ENCODE assay signal across 21 cellular contexts in genomic region chr1:19363526-19364152, GRCh38. TPM values are rescaled to one million over a fixed set of nuclear protein-coding genes. Genes with fewer than 3 reads are reported as not detected.
DNase-seq lines count a peak whose midpoint lies in the region; ATAC-seq, FAIRE-seq and TF ChIP-seq lines count a peak whose summit lies in the region.
"Had no signal": no experiment of that assay in that cellular context is flagged by ENCODE, and none has a peak within 500 bp of the region (broad histone marks: within the 10 kb centered on the region; RNA-seq: fewer than 3 reads in every experiment).

No MANE protein-coding gene starts in this region.

- intact Hi-C loops in mucosa of descending colon (cut with DNase I, micrococcal nuclease), result no loop called here

- no peak overlapping the region for H4K5ac ChIP-seq in H1 (ENCODE audit: insufficient read length, low read depth, low read length)

- no peak for ATAC-seq in mucosa of descending colon
- ATAC-seq: activated naive CD4-positive, alpha-beta T cell treated with anti-CD3 and anti-CD28 coated beads, Interleukin-2, amount 50 U/mL, for 72 hours; HCT116 had no signal

- H2AK5ac ChIP-seq in H1 (ENCODE audit: low read depth, low read length), result no peak overlapping the region

- POLR2A ChIA-PET in RWPE1 (lab: Yijun Ruan, JAX; ENCODE audit: low non-redundant PET) (no interaction called here), H1 (lab: Charles Lee; ENCODE audit: partially characterized antibody) (interaction anchor here (1.1 kb wide), 1 partner anchor 10 kb away, joined by 3 read pairs; no protein-coding TSS in a partner anchor)

- peaks cover 2% of the 10 kb centered on the region for H3K36me3 Mint-ChIP-seq in neural progenitor cell
- H3K36me3 Mint-ChIP-seq: activated naive CD4-positive, alpha-beta T cell treated with anti-CD3 and anti-CD28 coated beads, Interleukin-2, amount 50 U/mL, for 72 hours; immature natural killer cell had no signal

- no peak overlapping the region for H2BK5ac ChIP-seq in H1 (ENCODE audit: low read depth, low read length)

- peaks cover 9% of the 10 kb centered on the region for H3K79me1 ChIP-seq in H1 (ENCODE audit: low read depth, low read length)

- 52 to 54% methylated on average over 8 of the region's 8 CpGs for WGBS in GM23248 (ENCODE audit: low coverage in 1 of 2, low lambda C conversion rate in 2 of 2, missing lambda C conversion rate in 2 of 2), 2 experiments
- 92% methylated on average over 8 of the region's 8 CpGs; no CpG with 5 or more reads in 1 of the 2 experiments for WGBS in H1 (ENCODE audit: extremely low coverage in 1 of 2, insufficient coverage in 1 of 2, insufficient read length in 1 of 2, insufficient replicate concordance in 2 of 2, low coverage in 1 of 2, low lambda C conversion rate in 2 of 2, missing lambda C conversion rate in 1 of 2), 2 experiments

- no peak overlapping the region for H2BK12ac ChIP-seq in H1 (ENCODE audit: low read depth, low read length)

- no peak for TF ChIP-seq POLR2A in H1 (IDR thresholded peaks at IDR 0.05; ENCODE audit: control extremely low read depth in 1 of 2, low read depth in 2 of 2, low read length in 2 of 2)

- H3K4me1 Mint-ChIP-seq in neural progenitor cell, result peaks cover 11% of the 10 kb centered on the region

- peaks cover 10% of the 10 kb centered on the region for H3F3A ChIP-seq in GM23248 (ENCODE audit: insufficient read depth)
- peaks cover 5% of the 10 kb centered on the region for H3F3A ChIP-seq in neural progenitor cell (ENCODE audit: low read depth)

- no peak overlapping the region for H3K4me2 ChIP-seq in GM23248 (ENCODE audit: unreplicated experiment)
- no peak overlapping the region for H3K4me2 ChIP-seq in H1 (ENCODE audit: insufficient read depth in 1 of 2, low read depth in 2 of 2, low read length in 2 of 2)
- H3K4me2 ChIP-seq in neural progenitor cell, result no peak overlapping the region

- no peaks in the 10 kb centered on the region for H3K27me3 ChIP-seq in GM23248 (replicated peaks; ENCODE audit: insufficient read depth)
- H3K27me3 ChIP-seq in H1 (replicated peaks in 1 of 4; ENCODE audit: control insufficient read depth in 3 of 4, extremely low read depth in 1 of 4, insufficient read depth in 3 of 4, low read length in 3 of 4), result no peaks in the 10 kb centered on the region
- no peaks in the 10 kb centered on the region for H3K27me3 ChIP-seq in neural progenitor cell
- no peaks in the 10 kb centered on the region for H3K27me3 ChIP-seq in SJCRH30
- H3K27me3 ChIP-seq: SJSA1, transverse colon had no signal

- no peak for TF ChIP-seq CTCF in RWPE1 (conservative IDR thresholded peaks at IDR 0.05; ENCODE audit: low read depth)
- no peak for TF ChIP-seq CTCF in H1 (IDR thresholded peaks at IDR 0.05; ENCODE audit: control extremely low read depth in 1 of 3, insufficient read depth in 1 of 3, low read depth in 1 of 3, low read length in 3 of 3)
- no peak for TF ChIP-seq CTCF in neural progenitor cell (IDR thresholded peaks at IDR 0.05)
- TF ChIP-seq CTCF in mucosa of descending colon (IDR thresholded peaks at IDR 0.05), result no peak

- peaks cover 4% of the 10 kb centered on the region; the same call in 1 of the 2 replicates for H3K36me3 ChIP-seq in GM23248 (ENCODE audit: low read depth)
- no peaks in the 10 kb centered on the region for H3K36me3 ChIP-seq in H1 (ENCODE audit: control insufficient read depth in 2 of 4, insufficient read depth in 4 of 4, low read length in 3 of 4)
- H3K36me3 ChIP-seq in neural progenitor cell, result no peaks in the 10 kb centered on the region
- H3K36me3 ChIP-seq in SJCRH30, result peaks cover 3% of the 10 kb centered on the region; the same call in 1 of the 2 replicates
- no peaks in the 10 kb centered on the region for H3K36me3 ChIP-seq in mucosa of descending colon (ENCODE audit: low read depth)
- H3K36me3 ChIP-seq: transverse colon had no signal

- FAIRE-seq in H1 (lab: Jason Lieb, UNC), result no peak
- FAIRE-seq: HTR-8/SVneo had no signal

- H4K20me1 ChIP-seq in GM23248 (ENCODE audit: insufficient read depth) (no peaks in the 10 kb centered on the region), H1 (replicated peaks in 1 of 2; ENCODE audit: control insufficient read depth in 1 of 2, insufficient read depth in 2 of 2, low read length in 2 of 2) (peaks cover 11 to 14% of the 10 kb centered on the region in 2 experiments), neural progenitor cell (ENCODE audit: low read depth) (peaks cover 47% of the 10 kb centered on the region)

- no peaks in the 10 kb centered on the region for H3K9me3 Mint-ChIP-seq in neural progenitor cell
- H3K9me3 Mint-ChIP-seq: activated naive CD4-positive, alpha-beta T cell treated with anti-CD3 and anti-CD28 coated beads, Interleukin-2, amount 50 U/mL, for 72 hours; immature natural killer cell; memory B cell; T-helper 2 cell treated with Interferon-gamma antibody and Interleukin-4, amounts not matched to agents 5 μg/mL and 100 μg/mL, for 36 hours had no signal

- H3K79me2 ChIP-seq in GM23248 (ENCODE audit: insufficient read depth) (peaks cover 99% of the 10 kb centered on the region), H1 (ENCODE audit: control insufficient read depth in 1 of 2, insufficient read depth in 2 of 2, low read length in 2 of 2) (peaks cover 0 to 26% of the 10 kb centered on the region in 2 experiments; a peak in 2 of 4 replicates), neural progenitor cell (ENCODE audit: low read depth) (no peaks in the 10 kb centered on the region)

- DNase-seq in GM23248 (peak; percentile 21), RWPE1 (ENCODE audit: low spot score) (no peak), H1 (ENCODE audit: low read depth in 1 of 2, low spot score in 2 of 2) (no peak), neural progenitor cell (ENCODE audit: low spot score) (no peak), AG08396 (ENCODE audit: low spot score) (no peak), SJCRH30 (no peak), mucosa of descending colon (no peak)
- no peak for DNase-seq in stimulated activated CD4-positive, alpha-beta T cell treated with anti-CD3 and anti-CD28 coated beads, Interleukin-4, amount 100 ng/mL, for 4 hours
- DNase-seq: activated CD4-positive, CD25-positive, alpha-beta regulatory T cell treated with anti-CD3 and anti-CD28 coated beads, Interleukin-2, amount 50 U/mL, for 72 hours; immature natural killer cell; NCI-H146; NCI-H345; nucleus accumbens; transverse colon had no signal

- no peaks in the 10 kb centered on the region for H3K27me3 Mint-ChIP-seq in neural progenitor cell (ENCODE audit: insufficient read depth, low read depth)
- H3K27me3 Mint-ChIP-seq: B cell, memory B cell had no signal

- in situ Hi-C loops in GM23248 (cut with MboI), result no loop called here

- H3K18ac ChIP-seq in H1 (ENCODE audit: extremely low read depth, low read length), result no peak overlapping the region

- no peak overlapping the region for H3K14ac ChIP-seq in H1 (ENCODE audit: insufficient read length)

- no peaks in the 10 kb centered on the region for H3K9me2 ChIP-seq in GM23248 (ENCODE audit: insufficient read depth)

- H4K91ac ChIP-seq in H1 (replicated peaks; ENCODE audit: insufficient read length, low read length), result no peak overlapping the region

- H3K23ac ChIP-seq in H1 (ENCODE audit: insufficient read length), result no peak overlapping the region

- no peak overlapping the region for H2BK120ac ChIP-seq in H1 (replicated peaks; ENCODE audit: low read depth, low read length)

- no peak overlapping the region for H3K56ac ChIP-seq in H1 (replicated peaks; ENCODE audit: insufficient read length, low read depth, low read length)

- no peak overlapping the region for H3K9ac ChIP-seq in GM23248
- H3K9ac ChIP-seq in H1 (replicated peaks in 1 of 4; ENCODE audit: extremely low read depth in 1 of 4, low read depth in 3 of 4, low read length in 3 of 4), result no peak overlapping the region
- no peak overlapping the region for H3K9ac ChIP-seq in neural progenitor cell

- H3K4me1 ChIP-seq in GM23248 (ENCODE audit: insufficient read depth) (peaks cover 19% of the 10 kb centered on the region), H1 (replicated peaks in 1 of 4; ENCODE audit: control insufficient read depth in 3 of 4, insufficient read depth in 4 of 4, low read length in 3 of 4) (peaks cover 0 to 2% (median 0%) of the 10 kb centered on the region in 4 experiments; a peak in 1 of 7 replicates), neural progenitor cell (peaks cover 9% of the 10 kb centered on the region), SJCRH30 (no peaks in the 10 kb centered on the region), mucosa of descending colon (ENCODE audit: low read depth) (peaks cover 5% of the 10 kb centered on the region)
- H3K4me1 ChIP-seq: SJSA1 had no signal

- H3K27ac Mint-ChIP-seq in neural progenitor cell, result no peak overlapping the region
- H3K27ac Mint-ChIP-seq: B cell had no signal

- no peak overlapping the region for H2BK15ac ChIP-seq in H1 (ENCODE audit: low read length)

- CTCF ChIA-PET in RWPE1 (lab: Yijun Ruan, JAX), result interaction anchor here (0.7 to 1.0 kb wide), 2 partner anchors 10 to 43 kb away, joined by 3 read pairs; no protein-coding TSS in a partner anchor
- CTCF ChIA-PET in H1 (lab: Charles Lee; ENCODE audit: partially characterized antibody), result interaction anchor here (0.6 to 8.1 kb wide), 7 partner anchors 9 to 1742 kb away, joined by 3 to 56 read pairs (median 4); no protein-coding TSS in a partner anchor

- TF ChIP-seq EP300 in H1 (IDR thresholded peaks at IDR 0.05; ENCODE audit: borderline replicate concordance in 1 of 2, low read depth in 2 of 2, low read length in 2 of 2), result no peak

- H3K23me2 ChIP-seq in H1 (ENCODE audit: low read depth, low read length), result no peaks in the 10 kb centered on the region

- H3K4ac ChIP-seq in H1 (replicated peaks; ENCODE audit: insufficient read length, low read depth, low read length), result no peak overlapping the region

- H2BK20ac ChIP-seq in H1 (ENCODE audit: low read length), result no peak overlapping the region

- no peak for TF ChIP-seq RAD21 in H1 (IDR thresholded peaks at IDR 0.05 in 1 of 2, conservative IDR thresholded peaks at IDR 0.05 in 1 of 2; ENCODE audit: low read depth in 2 of 2, low read length in 2 of 2)

- H4K8ac ChIP-seq in H1 (ENCODE audit: extremely low read depth, insufficient read depth, low read length), result peak overlapping the region; percentile 8; the same call in 1 of the 2 replicates

- no peak overlapping the region for H3K4me3 ChIP-seq in GM23248
- H3K4me3 ChIP-seq in H1 (ENCODE audit: extremely low read depth in 1 of 4, insufficient read depth in 2 of 4, low read depth in 3 of 4, low read length in 4 of 4), result no peak overlapping the region
- no peak overlapping the region for H3K4me3 ChIP-seq in neural progenitor cell
- H3K4me3 ChIP-seq in SJCRH30, result no peak overlapping the region
- H3K4me3 ChIP-seq in mucosa of descending colon, result no peak overlapping the region
- H3K4me3 ChIP-seq: SJSA1, transverse colon had no signal

- no peaks in the 10 kb centered on the region for H3K9me3 ChIP-seq in GM23248 (ENCODE audit: low read depth)
- H3K9me3 ChIP-seq in H1 (ENCODE audit: insufficient read depth in 2 of 2, low read depth in 1 of 2, low read length in 1 of 2), result no peaks in the 10 kb centered on the region
- H3K9me3 ChIP-seq in neural progenitor cell (ENCODE audit: low read depth), result no peaks in the 10 kb centered on the region
- no peaks in the 10 kb centered on the region for H3K9me3 ChIP-seq in SJCRH30 (replicated peaks)
- no peaks in the 10 kb centered on the region for H3K9me3 ChIP-seq in mucosa of descending colon
- H3K9me3 ChIP-seq: SJSA1, transverse colon had no signal

- H2AFZ ChIP-seq in GM23248, result no peak overlapping the region
- no peak overlapping the region for H2AFZ ChIP-seq in H1 (ENCODE audit: low read length)
- H2AFZ ChIP-seq in neural progenitor cell (replicated peaks), result no peak overlapping the region

- H3K27ac ChIP-seq in GM23248, result peak overlapping the region; percentile 29; the same call in 1 of the 2 replicates
- H3K27ac ChIP-seq in RWPE1, result peak overlapping the region; percentile 52
- no peak overlapping the region for H3K27ac ChIP-seq in H1 (ENCODE audit: low read depth, low read length)
- peak overlapping the region; percentile 53 for H3K27ac ChIP-seq in neural progenitor cell
- H3K27ac ChIP-seq in SJCRH30, result no peak overlapping the region
- H3K27ac ChIP-seq: SJSA1 had no signal

- H3K4me3 Mint-ChIP-seq in neural progenitor cell, result no peak overlapping the region
- H3K4me3 Mint-ChIP-seq: B cell; immature natural killer cell; memory B cell; T-helper 2 cell treated with Interferon-gamma antibody and Interleukin-4, amounts not matched to agents 5 μg/mL and 100 μg/mL, for 36 hours had no signal

RNA-seq across cellular contexts. Expression of gene SLC66A1, which starts 51.5 kb away (rescaled TPM):
- total RNA-seq in GM23248 (2014; rRNA removed; shearing (Covaris generic)), result 16.2 and 20.5 TPM in 2 replicates
- 13.1 and 13.5 TPM in 2 replicates for polyA plus RNA-seq in GM23248 (2016; fragmentation: Nextera tagmentation; extraction: Ambion mirVana)
- total RNA-seq in H1 (2021; fragmentation: NEBNext Ultra II Directional; extraction: Animal tissue kit (Norgen Biotek cat#: 25700)), result 14.0 and 16.8 TPM in 2 replicates
- 27.9 and 34.2 TPM in 2 replicates for polyA plus RNA-seq in H1 (2011; rRNA removed)
- polyA plus RNA-seq in H1 (2011; cell fraction: cytosol; rRNA removed), result 23.4 TPM
- polyA plus RNA-seq in H1 (2011; cell fraction: nucleus; rRNA removed), result 21.8 TPM
- polyA plus RNA-seq in H1 (2012, experiment 1 of 2), result 11.6 to 22.2 TPM (median 17.2 TPM) in 4 replicates
- polyA plus RNA-seq in H1 (2012, experiment 2 of 2), result 13.6 TPM
- polyA plus RNA-seq in H1 (2013, experiment 1 of 2), result 14.9 TPM
- 14.4 TPM for polyA plus RNA-seq in H1 (2013, experiment 2 of 2)
- polyA minus RNA-seq in H1 (2011; rRNA and poly(A)+ RNA removed), result 14.6 and 17.5 TPM in 2 replicates
- 12.1 TPM for polyA minus RNA-seq in H1 (2011; cell fraction: cytosol; rRNA and poly(A)+ RNA removed)
- polyA minus RNA-seq in H1 (2011; cell fraction: nucleus; rRNA and poly(A)+ RNA removed), result 15.3 TPM
- total RNA-seq in neural progenitor cell (ENCODE audit: low replicate concordance), result 4.8 and 16.7 TPM in 2 replicates
- total RNA-seq in SJCRH30 (2014; rRNA removed; shearing (Covaris generic)), result 31.3 and 33.4 TPM in 2 replicates
- 10 to 100 TPM; 11.3 to 16.2 (median 13.6) TPM for total RNA-seq in mucosa of descending colon

RNA-seq across cellular contexts. Expression of gene AKR7A2, which starts 51.7 kb away (rescaled TPM):
- 93.1 and 116 TPM in 2 replicates for total RNA-seq in GM23248 (2014; rRNA removed; shearing (Covaris generic))
- polyA plus RNA-seq in GM23248 (2016; fragmentation: Nextera tagmentation; extraction: Ambion mirVana) (96.6 and 97.1 TPM in 2 replicates), H1 (2011; rRNA removed) (47.9 and 48.3 TPM in 2 replicates)
- total RNA-seq in H1 (2021; fragmentation: NEBNext Ultra II Directional; extraction: Animal tissue kit (Norgen Biotek cat#: 25700)), result 32.0 and 34.5 TPM in 2 replicates
- 35.9 TPM for polyA plus RNA-seq in H1 (2011; cell fraction: cytosol; rRNA removed)
- polyA plus RNA-seq in H1 (2011; cell fraction: nucleus; rRNA removed), result 41.0 TPM
- polyA plus RNA-seq in H1 (2012, experiment 1 of 2), result 24.1 to 37.1 TPM (median 34.7 TPM) in 4 replicates
- 43.0 TPM for polyA plus RNA-seq in H1 (2012, experiment 2 of 2)
- polyA plus RNA-seq in H1 (2013, experiment 1 of 2), result 24.6 TPM
- polyA plus RNA-seq in H1 (2013, experiment 2 of 2), result 23.7 TPM
- polyA minus RNA-seq in H1 (2011; rRNA and poly(A)+ RNA removed), result 20.4 and 20.9 TPM in 2 replicates
- 26.2 TPM for polyA minus RNA-seq in H1 (2011; cell fraction: cytosol; rRNA and poly(A)+ RNA removed)
- polyA minus RNA-seq in H1 (2011; cell fraction: nucleus; rRNA and poly(A)+ RNA removed), result 25.6 TPM
- total RNA-seq in neural progenitor cell (ENCODE audit: low replicate concordance) (37.5 and 92.3 TPM in 2 replicates), mucosa of descending colon (10 to 100 TPM; 57.9 to 85.2 (median 72.1) TPM)
- 64.0 and 71.6 TPM in 2 replicates for total RNA-seq in SJCRH30 (2014; rRNA removed; shearing (Covaris generic))

Comparison
In these comparisons a context has a peak if more than half of its experiments do, and no peak if none do; other contexts are left out.
1. H3K27ac ChIP-seq: peak in GM23248 (single experiment), RWPE1 (single experiment) and neural progenitor cell (single experiment); none in H1 (single experiment) and SJCRH30 (single experiment).